Comparison of ENCODE assay signal across 1 cellular context in genomic region chrX:46863072-46863471, GRCh38.
TF ChIP-seq lines count a peak whose summit lies in the region.

No MANE protein-coding gene starts in this region.

TF ChIP-seq in GM23338, 12 proteins besides CTCF, POLR2A, EP300 and RAD21 (continued from another document):
- TF ChIP-seq REST (IDR thresholded peaks at IDR 0.05; ENCODE audit: unreplicated experiment) = no peak
- no peak for TF ChIP-seq JUNB (IDR thresholded peaks at IDR 0.05; ENCODE audit: unreplicated experiment)
- TF ChIP-seq EZH2 (IDR thresholded peaks at IDR 0.05; ENCODE audit: low read depth, unreplicated experiment) = no peak
- TF ChIP-seq ZNF114 (CRISPR knock-in tag; IDR thresholded peaks at IDR 0.05) = no peak
- no peak for TF ChIP-seq ETS1 (IDR thresholded peaks at IDR 0.05)
- TF ChIP-seq CREB1 (CRISPR knock-in tag; IDR thresholded peaks at IDR 0.05; ENCODE audit: low read depth) = no peak
